In the genomic region with DNA sequence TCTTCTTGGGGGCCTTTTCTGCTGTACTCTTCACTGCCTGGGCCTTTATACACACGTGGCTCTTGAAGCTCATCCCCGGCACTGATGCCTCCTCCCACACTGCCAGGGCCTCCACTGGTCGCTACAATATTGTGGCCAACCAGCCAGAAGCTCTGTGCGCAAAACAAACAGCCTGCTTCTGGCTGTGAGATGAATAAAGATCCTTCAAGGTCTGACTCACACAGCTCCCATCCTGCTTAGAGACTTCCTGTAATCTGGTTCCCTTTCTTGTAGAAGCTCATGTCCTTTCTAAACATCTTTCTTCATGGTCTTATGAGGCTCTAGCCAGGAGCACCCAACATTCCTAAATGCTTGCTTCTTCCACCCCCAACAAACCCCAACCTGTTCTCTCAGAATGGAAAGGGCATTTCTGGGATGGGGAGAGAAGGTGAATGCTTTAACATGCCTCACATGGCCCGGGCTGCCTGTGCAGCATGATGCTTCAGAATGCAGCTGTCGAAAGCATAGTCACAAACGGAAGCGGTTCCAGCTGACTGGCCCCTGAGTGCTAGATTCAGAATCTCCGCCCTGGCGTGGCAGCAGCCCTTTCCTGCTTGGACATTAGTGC, we compare ENCODE assay signal across 8 cellular contexts. TPM values are rescaled to one million over a fixed set of nuclear protein-coding genes. Genes with fewer than 3 reads are reported as not detected.
A peak's percentile ranks its signal among the peaks of the same experiment; 100 is the strongest.
DNase-seq lines count a peak whose midpoint lies in the region; ATAC-seq and TF ChIP-seq lines count a peak whose summit lies in the region.

No MANE protein-coding gene starts in this region.

- no peak overlapping the region for H3K14ac ChIP-seq in mesenchymal stem cell (ENCODE audit: low read length in 2 of 2)

- peak overlapping the region; percentile 34 for H2BK5ac ChIP-seq in mesenchymal stem cell (ENCODE audit: low read depth, low read length, poor library complexity, severe bottlenecking)

- H3K79me1 ChIP-seq in mesenchymal stem cell (replicated peaks; ENCODE audit: low read length, poor library complexity, severe bottlenecking) = peaks cover 32% of the 10 kb centered on the region

- H3K36me3 ChIP-seq in mesenchymal stem cell (ENCODE audit: control insufficient read depth in 1 of 2, insufficient read depth in 2 of 2, low read depth in 1 of 2, low read length in 2 of 2) = peaks cover 0 to 3% of the 10 kb centered on the region in 2 experiments

- H3K4me1 ChIP-seq in mesenchymal stem cell (ENCODE audit: control insufficient read depth, insufficient read depth, low read depth, low read length) = peaks cover 38% of the 10 kb centered on the region

- WGBS in mesenchymal stem cell = 11% methylated on average over 10 of the region's 10 CpGs

- H3K4me3 ChIP-seq in cardiac fibroblast (replicated peaks in 1 of 2; ENCODE audit: low read depth in 2 of 2, low read length in 2 of 2) = no peak overlapping the region
- H3K4me3 ChIP-seq in mesenchymal stem cell (ENCODE audit: insufficient read depth in 1 of 2, low read depth in 1 of 2, low read length in 2 of 2) = no peak overlapping the region

- H2BK120ac ChIP-seq in mesenchymal stem cell (ENCODE audit: low read depth, low read length) = peak overlapping the region; percentile 92

- no peaks in the 10 kb centered on the region for H3K9me3 ChIP-seq in mesenchymal stem cell (ENCODE audit: control insufficient read depth, low read length)

- peak overlapping the region; percentile 23 to 33 for H2BK12ac ChIP-seq in mesenchymal stem cell (ENCODE audit: low read length in 2 of 2)

- TF ChIP-seq POLR2A in GM19099 (IDR thresholded peaks at IDR 0.05; ENCODE audit: extremely low read depth, insufficient read length, low read depth) = peak; percentile 74

- peak overlapping the region; percentile 56 for H2BK15ac ChIP-seq in mesenchymal stem cell (ENCODE audit: low read depth, poor library complexity, severe bottlenecking)

- peak overlapping the region; percentile 77 for H2AK5ac ChIP-seq in mesenchymal stem cell (ENCODE audit: low read length, severe bottlenecking)

- H3K23ac ChIP-seq in mesenchymal stem cell (ENCODE audit: low read length in 2 of 2) = no peak overlapping the region

- H4K91ac ChIP-seq in mesenchymal stem cell (ENCODE audit: low read length) = peak overlapping the region; percentile 55

- in situ Hi-C loops in Caki2 (cut with HindIII; ENCODE audit: low pct_unique_long_range_greater_than_20kb, low sequenced_read_pairs) = no loop called here

- H4K8ac ChIP-seq in mesenchymal stem cell (ENCODE audit: low read length) = peak overlapping the region; percentile 67

- H2AFZ ChIP-seq in mesenchymal stem cell (ENCODE audit: low read depth, low read length) = no peak overlapping the region

- peak; percentile 95 for ATAC-seq in HG03139 (IDR thresholded peaks at IDR 0.05; ENCODE audit: unreplicated experiment)

- TF ChIP-seq CTCF in cardiac fibroblast (IDR thresholded peaks at IDR 0.05; ENCODE audit: low read depth, low read length) = no peak

- peak overlapping the region; percentile 55 to 74 for H3K18ac ChIP-seq in mesenchymal stem cell (ENCODE audit: low read depth in 1 of 2, low read length in 2 of 2)

- DNase-seq in Caki2 (ENCODE audit: low read depth) = peak; percentile 94
- peak; percentile 19 for DNase-seq in SHP77 treated with DMSO at 0.1 percent for 48 hours (lab: John Stamatoyannopoulos, UW)
- DNase-seq in cardiac fibroblast (ENCODE audit: low read depth in 2 of 2) = peak; percentile 85 to 95
- peak; percentile 97 for DNase-seq in mesenchymal stem cell
- no peak for DNase-seq in cerebellar cortex (ENCODE audit: low spot score)

- no peaks in the 10 kb centered on the region for H3K27me3 ChIP-seq in mesenchymal stem cell (ENCODE audit: control insufficient read depth in 1 of 2, insufficient read depth in 1 of 2, low read length in 2 of 2)

- peak overlapping the region; percentile 95 for H3K27ac ChIP-seq in mesenchymal stem cell (ENCODE audit: low read length, poor library complexity, severe bottlenecking)
- H3K27ac ChIP-seq in temporal lobe (ENCODE audit: low read depth, low read length) = peak overlapping the region; percentile 41

- peak overlapping the region; percentile 69 to 91 for H3K4ac ChIP-seq in mesenchymal stem cell (ENCODE audit: low read depth in 1 of 2, low read length in 2 of 2)

- H3K4me2 ChIP-seq in mesenchymal stem cell (ENCODE audit: low read length, poor library complexity, severe bottlenecking) = no peak overlapping the region

- H3K9ac ChIP-seq in mesenchymal stem cell (ENCODE audit: low read length) = peak overlapping the region; percentile 59

RNA-seq across cellular contexts. Expression of a gene that starts 24.6 kb away (rescaled TPM):
- 60.0 and 69.1 TPM in 2 replicates for total RNA-seq in Caki2 (2014; rRNA removed; shearing (Covaris generic); ENCODE audit: low replicate concordance)
- 87.1 TPM for polyA plus RNA-seq in mesenchymal stem cell (2013, experiment 1 of 2)
- 83.3 TPM for polyA plus RNA-seq in mesenchymal stem cell (2013, experiment 2 of 2)
- 22.6 TPM for total RNA-seq in temporal lobe
